16 cellular contexts compared by ENCODE assay signal in genomic region chr10:70502406-70502805, GRCh38. TPM values are rescaled to one million over a fixed set of nuclear protein-coding genes. Genes with fewer than 3 reads are reported as not detected.
DNase-seq lines count a peak whose midpoint lies in the region; ATAC-seq and TF ChIP-seq lines count a peak whose summit lies in the region.
"Had no signal": no experiment of that assay in that cellular context is flagged by ENCODE, and none has a peak within 500 bp of the region (broad histone marks: within the 10 kb centered on the region; RNA-seq: fewer than 3 reads in every experiment).

No MANE protein-coding gene starts in this region.

- H2BK20ac ChIP-seq in IMR-90 (ENCODE audit: low read depth, low read length) = no peak overlapping the region

- H2AK9ac ChIP-seq in IMR-90 (replicated peaks; ENCODE audit: low read depth, low read length, poor library complexity) = no peak overlapping the region

- H3K4me3 ChIP-seq in heart left ventricle = no peak overlapping the region
- no peak overlapping the region for H3K4me3 ChIP-seq in IMR-90 (ENCODE audit: insufficient read depth, low read depth, low read length)
- no peak overlapping the region for H3K4me3 ChIP-seq in upper lobe of right lung
- no peak overlapping the region for H3K4me3 ChIP-seq in smooth muscle cell
- H3K4me3 ChIP-seq: A549 had no signal

- H3K4ac ChIP-seq in IMR-90 (ENCODE audit: low read depth, low read length) = no peak overlapping the region

- no peaks in the 10 kb centered on the region; the same call in 1 of the 2 replicates for H3K9me1 ChIP-seq in IMR-90 (ENCODE audit: insufficient read depth, low read length)

- H2AK5ac ChIP-seq in IMR-90 (ENCODE audit: low read depth, low read length) = no peak overlapping the region

- H2AFZ ChIP-seq in IMR-90 (replicated peaks; ENCODE audit: low read length, poor library complexity) (no peak overlapping the region), smooth muscle cell (ENCODE audit: low read depth) (no peak overlapping the region)

- H3K4me1 ChIP-seq in heart left ventricle (peaks cover 0 to 51% (median 26%) of the 10 kb centered on the region in 12 donors), IMR-90 (ENCODE audit: control insufficient read depth, insufficient read depth, low read length) (peaks cover 1% of the 10 kb centered on the region), upper lobe of right lung (peaks cover 56% of the 10 kb centered on the region), smooth muscle cell (ENCODE audit: low read depth) (peaks cover 8% of the 10 kb centered on the region)
- H3K4me1 ChIP-seq: A549 had no signal

- 88 to 91% (median 89%) methylated on average over 3 of the region's 3 CpGs for WGBS in heart left ventricle, 4 donors
- WGBS in IMR-90 (ENCODE audit: extremely low coverage in 2 of 2, insufficient read length in 1 of 2), 2 experiments = no CpG with 5 or more reads among the region's 3 CpGs
- WGBS in smooth muscle cell (ENCODE audit: low lambda C conversion rate) = 89% methylated on average over 3 of the region's 3 CpGs

- in situ Hi-C loops in IMR-90 (cut with MboI; ENCODE audit: low sequenced_read_pairs) = no loop called here

- CTCF ChIA-PET in IMR-90 (lab: Yijun Ruan, JAX) = no interaction called here

- BruUV-seq in IMR-90 (replicated peaks; lab: Mats Ljungman, UMichigan) = no TSS peak

- no peak overlapping the region for H4K5ac ChIP-seq in IMR-90 (ENCODE audit: low read depth, low read length)

- H3K27me3 ChIP-seq in heart left ventricle = no peaks in the 10 kb centered on the region
- no peaks in the 10 kb centered on the region; the same call in 1 of the 2 replicates for H3K27me3 ChIP-seq in IMR-90 (ENCODE audit: control insufficient read depth, insufficient read depth, low read length)
- no peaks in the 10 kb centered on the region for H3K27me3 ChIP-seq in upper lobe of right lung
- no peaks in the 10 kb centered on the region for H3K27me3 ChIP-seq in smooth muscle cell (ENCODE audit: low read depth)

- TF ChIP-seq POLR2A in heart left ventricle (IDR thresholded peaks at IDR 0.05) = no peak
- TF ChIP-seq POLR2A in IMR-90 (IDR thresholded peaks at IDR 0.05; ENCODE audit: low read depth, low read length) = no peak

- H3K4me2 ChIP-seq in IMR-90 (ENCODE audit: low read depth, low read length) (no peak overlapping the region), smooth muscle cell (no peak overlapping the region)
- H3K4me2 ChIP-seq: A549 had no signal

- no peaks in the 10 kb centered on the region for H3K79me1 ChIP-seq in IMR-90 (ENCODE audit: low read depth in 1 of 2, low read length in 2 of 2)

- POLR2A ChIA-PET in IMR-90 (lab: Charles Lee; ENCODE audit: unreplicated experiment) = no interaction called here

- H3K56ac ChIP-seq in IMR-90 (ENCODE audit: extremely low read depth, insufficient read depth, low read length) = no peak overlapping the region

- DNase-seq in Right ventricle myocardium inferior (ENCODE audit: missing footprints) (peak; percentile 27), heart left ventricle (no peak), IMR-90 (peak; percentile 63), dermis microvascular lymphatic vessel endothelial cell (ENCODE audit: low read depth in 2 of 2) (peak; percentile 69 to 86), upper lobe of right lung (no peak), smooth muscle cell (lab: John Stamatoyannopoulos, UW; ENCODE audit: unreplicated experiment) (no peak)
- no peak for DNase-seq in stimulated activated naive CD4-positive, alpha-beta T cell (lab: John Stamatoyannopoulos, UW)
- DNase-seq: CD4-positive, alpha-beta memory T cell; DMS153; DMS79; GDM1; H9 had no signal

- H4K20me1 ChIP-seq in IMR-90 (ENCODE audit: insufficient read depth, low read length) (no peaks in the 10 kb centered on the region), smooth muscle cell (ENCODE audit: low read depth) (no peaks in the 10 kb centered on the region)

- no peak overlapping the region for H3K14ac ChIP-seq in IMR-90 (replicated peaks; ENCODE audit: low read depth, low read length)

- no peak overlapping the region for H2BK15ac ChIP-seq in IMR-90 (ENCODE audit: low read depth, low read length)

- H3K18ac ChIP-seq in IMR-90 (ENCODE audit: low read depth, low read length) = no peak overlapping the region; the same call in 1 of the 2 replicates

- intact Hi-C loops in Right ventricle myocardium inferior (cut with DNase I) = no loop called here
- intact Hi-C loops in heart left ventricle (cut with DNase I) = no loop called here
- intact Hi-C loops in IMR-90 (cut with micrococcal nuclease) = no loop called here
- intact Hi-C loops in upper lobe of right lung (cut with DNase I) = no loop called here

- H3K36me3 ChIP-seq in heart left ventricle (no peaks in the 10 kb centered on the region), IMR-90 (ENCODE audit: control insufficient read depth, insufficient read depth, low read length) (no peaks in the 10 kb centered on the region), upper lobe of right lung (no peaks in the 10 kb centered on the region), smooth muscle cell (ENCODE audit: low read depth) (no peaks in the 10 kb centered on the region)

- TF ChIP-seq CTCF in heart left ventricle (IDR thresholded peaks at IDR 0.05) (no peak), IMR-90 (conservative IDR thresholded peaks at IDR 0.05; ENCODE audit: low read depth, low read length) (no peak), upper lobe of right lung (IDR thresholded peaks at IDR 0.05) (no peak), smooth muscle cell (IDR thresholded peaks at IDR 0.05; ENCODE audit: borderline replicate concordance, insufficient read depth, poor library complexity, severe bottlenecking) (no peak)

- dilution Hi-C loops in IMR-90 (cut with HindIII; ENCODE audit: low sequenced_read_pairs, unreplicated experiment) = no loop called here

- no peaks in the 10 kb centered on the region for H3K9me3 ChIP-seq in heart left ventricle
- H3K9me3 ChIP-seq in IMR-90 (ENCODE audit: control insufficient read depth, insufficient read depth, low read length) = no peaks in the 10 kb centered on the region
- H3K9me3 ChIP-seq in upper lobe of right lung = no peaks in the 10 kb centered on the region
- no peaks in the 10 kb centered on the region for H3K9me3 ChIP-seq in smooth muscle cell (replicated peaks; ENCODE audit: low read depth)
- H3K9me3 ChIP-seq: A549 had no signal

- H3K9ac ChIP-seq in IMR-90 (ENCODE audit: low read depth, low read length) = no peak overlapping the region
- no peak overlapping the region for H3K9ac ChIP-seq in smooth muscle cell (ENCODE audit: low read depth)

- no peak overlapping the region for H3K27ac ChIP-seq in heart left ventricle
- 0 out of 2 replicates have a peak overlapping the region, but pooled peaks have one; percentile 4 for H3K27ac ChIP-seq in IMR-90 (ENCODE audit: insufficient read depth, low read length)
- H3K27ac ChIP-seq in upper lobe of right lung = peak overlapping the region; percentile 30
- no peak overlapping the region for H3K27ac ChIP-seq in smooth muscle cell (ENCODE audit: low read depth)
- H3K27ac ChIP-seq: 22Rv1, A549, C4-2B had no signal

- no peak overlapping the region for H4K8ac ChIP-seq in IMR-90 (ENCODE audit: low read depth in 2 of 2, low read length in 2 of 2)

- ATAC-seq in Right ventricle myocardium inferior = no peak
- ATAC-seq in heart left ventricle = no peak
- no peak for ATAC-seq in IMR-90 (ENCODE audit: low read depth)
- ATAC-seq in upper lobe of right lung = no peak
- no peak for ATAC-seq in activated CD4-positive, CD25-positive, alpha-beta regulatory T cell treated with anti-CD3 and anti-CD28 coated beads, Interleukin-2, amount 50 U/mL, for 24 hours
- ATAC-seq: A549 had no signal

- no peak overlapping the region for H2BK120ac ChIP-seq in IMR-90 (ENCODE audit: low read depth, low read length)

- H3K79me2 ChIP-seq in smooth muscle cell (ENCODE audit: low read depth) = no peaks in the 10 kb centered on the region

- H3F3A ChIP-seq in smooth muscle cell (ENCODE audit: low read depth) = no peaks in the 10 kb centered on the region

- H2BK5ac ChIP-seq in IMR-90 (ENCODE audit: low read depth, low read length, poor library complexity, severe bottlenecking) = no peak overlapping the region

- no peak overlapping the region for H3K23ac ChIP-seq in IMR-90 (ENCODE audit: low read depth, low read length)

- TF ChIP-seq RAD21 in IMR-90 (IDR thresholded peaks at IDR 0.05; ENCODE audit: low read length) = no peak

- no peak overlapping the region for H4K91ac ChIP-seq in IMR-90 (ENCODE audit: insufficient read depth, low read depth, low read length)

TF ChIP-seq in IMR-90, 13 proteins besides CTCF, POLR2A, EP300 and RAD21 (continues in another document):
- no peak for TF ChIP-seq MAFK (IDR thresholded peaks at IDR 0.05; ENCODE audit: low read depth, low read length)
- no peak for TF ChIP-seq ELK1 (IDR thresholded peaks at IDR 0.05; ENCODE audit: borderline replicate concordance, low read depth, low read length)
- TF ChIP-seq SMC3 (IDR thresholded peaks at IDR 0.05; ENCODE audit: low read depth, low read length) = no peak
- TF ChIP-seq RFX5 (IDR thresholded peaks at IDR 0.05; ENCODE audit: low read depth, low read length) = no peak
- TF ChIP-seq USF2 (IDR thresholded peaks at IDR 0.05; ENCODE audit: low read depth, low read length) = no peak
- TF ChIP-seq FOS (IDR thresholded peaks at IDR 0.05; ENCODE audit: low read depth, low read length) = no peak

RNA-seq across cellular contexts. Expression of gene PALD1, which starts 23.8 kb away (rescaled TPM):
- total RNA-seq in Right ventricle myocardium inferior (5.1 TPM), heart left ventricle (10 to 100 TPM in 1 of 9 donors, 1 to 10 TPM in 8; 3.2 to 12.3 (median 6.7) TPM), IMR-90 (2012; rRNA removed) (under 0.01 and 0.18 TPM in 2 replicates), dermis microvascular lymphatic vessel endothelial cell (177 and 179 TPM in 2 replicates), upper lobe of right lung (27.0 TPM), smooth muscle cell (1.4 and 1.5 TPM in 2 replicates)
- polyA plus RNA-seq in heart left ventricle (1 to 10 TPM; 2.7 to 4.7 TPM), IMR-90 (2012; rRNA removed) (0.12 and 0.14 TPM in 2 replicates), smooth muscle cell (0.73 and 2.2 TPM in 2 replicates)
- 0.11 TPM in 2 replicates for polyA plus RNA-seq in IMR-90 (2012; cell fraction: cytosol; rRNA removed)
- 0.11 and 0.26 TPM in 2 replicates for polyA plus RNA-seq in IMR-90 (2012; cell fraction: nucleus; rRNA removed; ENCODE audit: low replicate concordance)
- total RNA-seq: CD4-positive, alpha-beta memory T cell had no signal
- polyA plus RNA-seq: CD4-positive, alpha-beta memory T cell had no signal

Comparison
In these comparisons a context has a peak if more than half of its experiments do, and no peak if none do; other contexts are left out.
1. DNase-seq: peak in Right ventricle myocardium inferior (single experiment), IMR-90 (single experiment) and dermis microvascular lymphatic vessel endothelial cell (2 of 2); none in heart left ventricle (0 of 5), upper lobe of right lung (single experiment), stimulated activated naive CD4-positive, alpha-beta T cell (0 of 6) and smooth muscle cell (single experiment).
2. H3K27ac ChIP-seq: peak in IMR-90 (single experiment) and upper lobe of right lung (single experiment); none in heart left ventricle (0 of 12) and smooth muscle cell (single experiment).